In the genomic region with DNA sequence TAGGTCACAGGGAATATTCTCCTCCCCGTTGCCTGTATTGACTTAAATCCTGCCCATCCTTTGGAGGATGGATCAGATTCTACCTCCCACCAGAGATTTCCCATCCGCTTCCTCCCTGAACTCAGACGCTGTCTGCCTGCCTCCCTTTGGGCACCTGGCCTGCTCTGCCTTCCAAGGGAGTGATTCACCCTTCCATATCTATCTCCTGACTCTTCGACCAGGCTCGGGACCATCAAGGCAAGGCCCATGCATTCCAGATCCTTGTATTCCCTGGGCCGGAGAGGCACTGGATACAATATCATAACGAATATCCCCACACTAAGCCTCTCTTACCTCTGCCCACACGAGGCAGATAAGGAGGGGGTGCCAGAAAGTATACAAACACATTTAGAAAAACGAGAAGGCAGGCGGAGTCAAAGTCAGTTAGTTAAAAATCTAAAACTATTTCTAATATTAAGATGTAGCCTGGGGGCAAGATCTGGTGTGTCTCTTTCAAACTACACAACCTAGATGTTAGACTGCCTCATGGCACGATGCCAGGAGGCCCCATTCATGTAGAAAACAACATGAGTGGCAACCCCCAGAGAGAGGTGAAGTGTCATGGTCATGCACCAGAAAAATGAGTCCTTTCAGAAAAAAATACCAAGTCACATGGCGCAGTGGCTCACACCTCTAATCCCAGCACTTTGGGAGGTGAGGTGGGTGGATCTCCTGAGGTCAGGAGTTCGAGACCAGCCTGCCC, we compare ENCODE assay signal across 2 cellular contexts.
A peak's percentile ranks its signal among the peaks of the same experiment; 100 is the strongest.
TF ChIP-seq lines count a peak whose summit lies in the region.

No MANE protein-coding gene starts in this region.

TF ChIP-seq in SK-N-SH, 30 proteins besides CTCF, POLR2A, EP300 and RAD21 (continued from another document):
- TF ChIP-seq, protein P1, sequence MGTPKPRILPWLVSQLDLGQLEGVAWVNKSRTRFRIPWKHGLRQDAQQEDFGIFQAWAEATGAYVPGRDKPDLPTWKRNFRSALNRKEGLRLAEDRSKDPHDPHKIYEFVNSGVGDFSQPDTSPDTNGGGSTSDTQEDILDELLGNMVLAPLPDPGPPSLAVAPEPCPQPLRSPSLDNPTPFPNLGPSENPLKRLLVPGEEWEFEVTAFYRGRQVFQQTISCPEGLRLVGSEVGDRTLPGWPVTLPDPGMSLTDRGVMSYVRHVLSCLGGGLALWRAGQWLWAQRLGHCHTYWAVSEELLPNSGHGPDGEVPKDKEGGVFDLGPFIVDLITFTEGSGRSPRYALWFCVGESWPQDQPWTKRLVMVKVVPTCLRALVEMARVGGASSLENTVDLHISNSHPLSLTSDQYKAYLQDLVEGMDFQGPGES (IDR thresholded peaks at IDR 0.05; ENCODE audit: low read depth, low read length) = no peak
- TF ChIP-seq FOXJ3 (CRISPR knock-in tag; IDR thresholded peaks at IDR 0.05) (no peak), NFIC (IDR thresholded peaks at IDR 0.05; ENCODE audit: borderline replicate concordance) (0 out of 2 replicates have a peak, but pooled peaks have one; percentile 6), JUND (IDR thresholded peaks at IDR 0.05) (peak; percentile 22; the same call in 1 of the 2 replicates), TCF12 (IDR thresholded peaks at IDR 0.05) (no peak), YY1 (IDR thresholded peaks at IDR 0.05; ENCODE audit: low read depth) (no peak), NRF1 (IDR thresholded peaks at IDR 0.05; ENCODE audit: low read depth, low read length) (no peak), GATA2 (CRISPR knock-in tag; IDR thresholded peaks at IDR 0.05) (no peak), GABPA (IDR thresholded peaks at IDR 0.05; ENCODE audit: low read depth) (no peak), FOSL2 (IDR thresholded peaks at IDR 0.05; ENCODE audit: borderline replicate concordance, low read depth) (peak; percentile 59; the same call in 1 of the 2 replicates)
- TF ChIP-seq, protein P2, sequence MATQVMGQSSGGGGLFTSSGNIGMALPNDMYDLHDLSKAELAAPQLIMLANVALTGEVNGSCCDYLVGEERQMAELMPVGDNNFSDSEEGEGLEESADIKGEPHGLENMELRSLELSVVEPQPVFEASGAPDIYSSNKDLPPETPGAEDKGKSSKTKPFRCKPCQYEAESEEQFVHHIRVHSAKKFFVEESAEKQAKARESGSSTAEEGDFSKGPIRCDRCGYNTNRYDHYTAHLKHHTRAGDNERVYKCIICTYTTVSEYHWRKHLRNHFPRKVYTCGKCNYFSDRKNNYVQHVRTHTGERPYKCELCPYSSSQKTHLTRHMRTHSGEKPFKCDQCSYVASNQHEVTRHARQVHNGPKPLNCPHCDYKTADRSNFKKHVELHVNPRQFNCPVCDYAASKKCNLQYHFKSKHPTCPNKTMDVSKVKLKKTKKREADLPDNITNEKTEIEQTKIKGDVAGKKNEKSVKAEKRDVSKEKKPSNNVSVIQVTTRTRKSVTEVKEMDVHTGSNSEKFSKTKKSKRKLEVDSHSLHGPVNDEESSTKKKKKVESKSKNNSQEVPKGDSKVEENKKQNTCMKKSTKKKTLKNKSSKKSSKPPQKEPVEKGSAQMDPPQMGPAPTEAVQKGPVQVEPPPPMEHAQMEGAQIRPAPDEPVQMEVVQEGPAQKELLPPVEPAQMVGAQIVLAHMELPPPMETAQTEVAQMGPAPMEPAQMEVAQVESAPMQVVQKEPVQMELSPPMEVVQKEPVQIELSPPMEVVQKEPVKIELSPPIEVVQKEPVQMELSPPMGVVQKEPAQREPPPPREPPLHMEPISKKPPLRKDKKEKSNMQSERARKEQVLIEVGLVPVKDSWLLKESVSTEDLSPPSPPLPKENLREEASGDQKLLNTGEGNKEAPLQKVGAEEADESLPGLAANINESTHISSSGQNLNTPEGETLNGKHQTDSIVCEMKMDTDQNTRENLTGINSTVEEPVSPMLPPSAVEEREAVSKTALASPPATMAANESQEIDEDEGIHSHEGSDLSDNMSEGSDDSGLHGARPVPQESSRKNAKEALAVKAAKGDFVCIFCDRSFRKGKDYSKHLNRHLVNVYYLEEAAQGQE (IDR thresholded peaks at IDR 0.05; ENCODE audit: low read depth, low read length) = no peak
- TF ChIP-seq, protein P3, sequence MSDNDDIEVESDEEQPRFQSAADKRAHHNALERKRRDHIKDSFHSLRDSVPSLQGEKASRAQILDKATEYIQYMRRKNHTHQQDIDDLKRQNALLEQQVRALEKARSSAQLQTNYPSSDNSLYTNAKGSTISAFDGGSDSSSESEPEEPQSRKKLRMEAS (IDR thresholded peaks at IDR 0.05; ENCODE audit: low read depth) = no peak

TF ChIP-seq in SK-N-SH treated with all-trans-retinoic acid at 6 μM for 48 hours, 23 proteins besides CTCF, POLR2A, EP300 and RAD21 (continued from another document):
- TF ChIP-seq, protein P4, sequence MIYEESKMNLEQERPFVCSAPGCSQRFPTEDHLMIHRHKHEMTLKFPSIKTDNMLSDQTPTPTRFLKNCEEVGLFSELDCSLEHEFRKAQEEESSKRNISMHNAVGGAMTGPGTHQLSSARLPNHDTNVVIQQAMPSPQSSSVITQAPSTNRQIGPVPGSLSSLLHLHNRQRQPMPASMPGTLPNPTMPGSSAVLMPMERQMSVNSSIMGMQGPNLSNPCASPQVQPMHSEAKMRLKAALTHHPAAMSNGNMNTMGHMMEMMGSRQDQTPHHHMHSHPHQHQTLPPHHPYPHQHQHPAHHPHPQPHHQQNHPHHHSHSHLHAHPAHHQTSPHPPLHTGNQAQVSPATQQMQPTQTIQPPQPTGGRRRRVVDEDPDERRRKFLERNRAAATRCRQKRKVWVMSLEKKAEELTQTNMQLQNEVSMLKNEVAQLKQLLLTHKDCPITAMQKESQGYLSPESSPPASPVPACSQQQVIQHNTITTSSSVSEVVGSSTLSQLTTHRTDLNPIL (CRISPR knock-in tag; IDR thresholded peaks at IDR 0.05; ENCODE audit: low read depth) = no peak
- TF ChIP-seq ARNTL (CRISPR knock-in tag; IDR thresholded peaks at IDR 0.05; ENCODE audit: borderline replicate concordance, low read depth) (no peak), GLIS3 (CRISPR knock-in tag; IDR thresholded peaks at IDR 0.05) (no peak), BACH2 (CRISPR knock-in tag; IDR thresholded peaks at IDR 0.05; ENCODE audit: borderline replicate concordance) (no peak), ISL1 (CRISPR knock-in tag; IDR thresholded peaks at IDR 0.05) (no peak), ZNF565 (CRISPR knock-in tag; conservative IDR thresholded peaks at IDR 0.05; ENCODE audit: low read depth) (no peak), ESRRG (CRISPR knock-in tag; IDR thresholded peaks at IDR 0.05) (no peak), PPARA (CRISPR knock-in tag; IDR thresholded peaks at IDR 0.05; ENCODE audit: borderline replicate concordance) (no peak), ZNF70 (CRISPR knock-in tag; IDR thresholded peaks at IDR 0.05) (no peak), RARB (CRISPR knock-in tag; IDR thresholded peaks at IDR 0.05) (no peak), CSDC2 (CRISPR knock-in tag; IDR thresholded peaks at IDR 0.05) (no peak), TCF4 (CRISPR knock-in tag; IDR thresholded peaks at IDR 0.05; ENCODE audit: borderline replicate concordance) (no peak), ZNF8 (CRISPR knock-in tag; IDR thresholded peaks at IDR 0.05) (no peak), ZFP3 (CRISPR knock-in tag; IDR thresholded peaks at IDR 0.05) (no peak)
- TF ChIP-seq, protein P5, sequence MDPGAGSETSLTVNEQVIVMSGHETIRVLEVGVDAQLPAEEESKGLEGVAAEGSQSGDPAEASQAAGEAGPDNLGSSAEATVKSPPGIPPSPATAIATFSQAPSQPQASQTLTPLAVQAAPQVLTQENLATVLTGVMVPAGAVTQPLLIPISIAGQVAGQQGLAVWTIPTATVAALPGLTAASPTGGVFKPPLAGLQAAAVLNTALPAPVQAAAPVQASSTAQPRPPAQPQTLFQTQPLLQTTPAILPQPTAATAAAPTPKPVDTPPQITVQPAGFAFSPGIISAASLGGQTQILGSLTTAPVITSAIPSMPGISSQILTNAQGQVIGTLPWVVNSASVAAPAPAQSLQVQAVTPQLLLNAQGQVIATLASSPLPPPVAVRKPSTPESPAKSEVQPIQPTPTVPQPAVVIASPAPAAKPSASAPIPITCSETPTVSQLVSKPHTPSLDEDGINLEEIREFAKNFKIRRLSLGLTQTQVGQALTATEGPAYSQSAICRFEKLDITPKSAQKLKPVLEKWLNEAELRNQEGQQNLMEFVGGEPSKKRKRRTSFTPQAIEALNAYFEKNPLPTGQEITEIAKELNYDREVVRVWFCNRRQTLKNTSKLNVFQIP (CRISPR knock-in tag; IDR thresholded peaks at IDR 0.05; ENCODE audit: borderline replicate concordance, low read depth) = no peak
